ENCODE assay signal across 8 cellular contexts in genomic region chr11:62601364-62602140, GRCh38. TPM values are rescaled to one million over a fixed set of nuclear protein-coding genes. Genes with fewer than 3 reads are reported as not detected.
DNase-seq lines count a peak whose midpoint lies in the region; ATAC-seq, FAIRE-seq and TF ChIP-seq lines count a peak whose summit lies in the region.

Gene MTA2 (minus strand): TSS chr11:62601865. CDS start chr11:62601450, 415 bp downstream.

- peak within 1 kb of the TSS; percentile 84 for H3K27ac Mint-ChIP-seq in endothelial cell (ENCODE audit: unreplicated experiment)

- POLR2A ChIA-PET in OCI-LY7 (lab: Charles Lee) = interaction anchor here (0.6 to 2.5 kb wide), 9 partner anchors 10 to 230 kb away, joined by 3 to 37 read pairs (median 3); partner anchors contain the start of genes B3GAT3, STX5, TUT1 and UQCC3

- H2AFZ ChIP-seq in OCI-LY7 (ENCODE audit: low read length) = peak within 1 kb of the TSS; percentile 34; the same call in 1 of the 2 replicates

- H3K27me3 Mint-ChIP-seq in endothelial cell (ENCODE audit: unreplicated experiment) = peaks cover 19% of the 10 kb centered on the region

- peak within 1 kb of the TSS; percentile 98 for H3K4me2 ChIP-seq in OCI-LY7 (ENCODE audit: low read length)

- no peaks in the 10 kb centered on the region for H3K9me2 ChIP-seq in OCI-LY7 (ENCODE audit: insufficient read depth, low read length)

- DNase-seq in D721Med (ENCODE audit: insufficient read length, low spot score) (peak; percentile 75), HuH-7.5 (ENCODE audit: low spot score) (peak; percentile 92), OCI-LY7 (ENCODE audit: low spot score) (peak; percentile 99), activated T-cell treated with anti-CD3 and anti-CD28 coated beads for 1 hour (ENCODE audit: low read depth) (peak; percentile 98), endothelial cell (ENCODE audit: low spot score) (peak; percentile 100), middle frontal gyrus (ENCODE audit: extremely low spot score, low spot score) (peak; percentile 95)
- DNase-seq in stimulated activated CD8-positive, alpha-beta memory T cell treated with anti-CD3 and anti-CD28 coated beads, Interleukin-2, amount 100 ng/mL, for 48 hours (ENCODE audit: low read depth in 2 of 2) = peak; percentile 96 to 100

- peak; percentile 65 for ATAC-seq in GM21526 (IDR thresholded peaks at IDR 0.05; ENCODE audit: low FRiP score, unreplicated experiment)

- peak within 1 kb of the TSS; percentile 87 for H3K27ac ChIP-seq in OCI-LY7 (ENCODE audit: low read depth, low read length, poor library complexity, severe bottlenecking)

- peaks cover 9% of the 10 kb centered on the region; the same call in 1 of the 2 replicates for H4K20me1 ChIP-seq in OCI-LY7 (ENCODE audit: insufficient read depth, low read length)

- FAIRE-seq in D721Med (lab: Jason Lieb, UNC) = no peak

- peaks cover 47% of the 10 kb centered on the region for H3K4me1 Mint-ChIP-seq in endothelial cell (ENCODE audit: unreplicated experiment)

- CTCF ChIA-PET in OCI-LY7 (lab: Charles Lee; ENCODE audit: unreplicated experiment) = interaction anchor here (0.7 to 1.0 kb wide), 3 partner anchors 10 to 46 kb away, joined by 3 to 4 read pairs (median 3); partner anchors contain the start of gene TUT1

- H3K36me3 ChIP-seq in OCI-LY7 (ENCODE audit: insufficient read depth, low read length) = peaks cover 82% of the 10 kb centered on the region

- peaks cover 24% of the 10 kb centered on the region for H3K4me1 ChIP-seq in OCI-LY7 (ENCODE audit: insufficient read depth, low read length, poor library complexity, severe bottlenecking)

- intact Hi-C loops in OCI-LY7 (cut with micrococcal nuclease; ENCODE audit: unreplicated experiment) = loop anchor here (2.0 kb wide), 1 partner anchor 63 kb away; the partner anchor contains the start of genes C11orf98 and CSKMT

- peaks cover 60% of the 10 kb centered on the region for H3K36me3 Mint-ChIP-seq in endothelial cell (ENCODE audit: low read depth, unreplicated experiment)

- TF ChIP-seq CTCF in D721Med (IDR thresholded peaks at IDR 0.05; ENCODE audit: insufficient read depth, missing control alignments) (no peak), OCI-LY7 (conservative IDR thresholded peaks at IDR 0.05; ENCODE audit: low read length) (no peak), endothelial cell (IDR thresholded peaks at IDR 0.05; ENCODE audit: unreplicated experiment) (no peak)

- BruUV-seq in OCI-LY7 (replicated peaks; lab: Mats Ljungman, UMichigan) = no TSS peak

- peak within 1 kb of the TSS; percentile 98 for H3K4me3 ChIP-seq in OCI-LY7 (ENCODE audit: low read depth, low read length, poor library complexity, severe bottlenecking)

- peak within 1 kb of the TSS; percentile 97 for H3K4me3 Mint-ChIP-seq in endothelial cell (ENCODE audit: unreplicated experiment)

- no peaks in the 10 kb centered on the region for H3K9me3 ChIP-seq in OCI-LY7 (ENCODE audit: low read length)

- H3K9me3 Mint-ChIP-seq in endothelial cell (ENCODE audit: unreplicated experiment) = no peaks in the 10 kb centered on the region

- H3K79me2 ChIP-seq in OCI-LY7 (ENCODE audit: insufficient read depth, low read depth, low read length) = peaks cover 37% of the 10 kb centered on the region

RNA-seq across cellular contexts. Expression of gene MTA2, which starts in this region (rescaled TPM):
- 130 and 133 TPM in 2 replicates for total RNA-seq in OCI-LY7 (2014; rRNA removed; shearing (Covaris generic))
- 162 and 174 TPM in 2 replicates for total RNA-seq in OCI-LY7 (2022)
- 157 TPM for total RNA-seq in endothelial cell (ENCODE audit: unreplicated experiment)

Comparison
In these comparisons a context has a peak if more than half of its experiments do, and no peak if none do; other contexts are left out.
1. Peak in every context shown above with its lines: DNase-seq, ATAC-seq, H3K4me3 ChIP-seq and H3K27ac ChIP-seq.